In the genomic region with DNA sequence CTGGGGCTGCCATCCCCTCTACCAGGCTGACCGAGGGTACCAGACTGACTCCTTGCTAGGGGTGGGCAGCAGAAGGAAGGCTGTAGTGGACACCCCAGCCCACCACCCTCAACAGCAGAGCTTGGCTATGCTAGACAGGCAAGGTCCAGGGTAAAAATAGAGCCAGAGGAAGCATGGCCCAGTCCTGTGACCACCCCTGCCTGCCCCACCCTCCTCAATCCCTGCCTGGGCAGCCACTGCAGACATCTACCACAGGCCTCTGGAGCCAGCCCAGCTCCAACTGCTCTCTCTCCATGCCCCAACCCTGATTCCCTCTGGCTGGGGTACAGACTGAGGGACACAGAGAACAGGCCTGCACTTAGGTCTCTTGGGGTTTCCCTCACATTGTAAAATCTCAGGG, we compare ENCODE assay signal across 14 cellular contexts. TPM values are rescaled to one million over a fixed set of nuclear protein-coding genes. Genes with fewer than 3 reads are reported as not detected.
DNase-seq lines count a peak whose midpoint lies in the region; ATAC-seq and TF ChIP-seq lines count a peak whose summit lies in the region.
"Had no signal": no experiment of that assay in that cellular context is flagged by ENCODE, and none has a peak within 500 bp of the region (broad histone marks: within the 10 kb centered on the region; RNA-seq: fewer than 3 reads in every experiment).

No MANE protein-coding gene starts in this region.

- H3K9ac ChIP-seq in NT2/D1 (ENCODE audit: insufficient read length, low read depth): peak overlapping the region; percentile 24

- peak overlapping the region; percentile 54 for H3K27ac ChIP-seq in suprapubic skin
- H3K27ac ChIP-seq: C4-2B, PC-9 had no signal

- TF ChIP-seq CTCF in suprapubic skin (IDR thresholded peaks at IDR 0.05): no peak

- intact Hi-C loops in head of caudate nucleus (cut with DNase I): loop anchor here (2.0 kb wide), 1 partner anchor 53 kb away; no protein-coding TSS in a partner anchor

- ATAC-seq in GM19023 (IDR thresholded peaks at IDR 0.05; ENCODE audit: unreplicated experiment): no peak

- TF ChIP-seq EP300 in suprapubic skin (IDR thresholded peaks at IDR 0.05): no peak

- H3K36me3 ChIP-seq in NT2/D1 (ENCODE audit: insufficient read depth, insufficient read length, low read length) (peaks cover 24% of the 10 kb centered on the region), suprapubic skin (peaks cover 1% of the 10 kb centered on the region), H7 (replicated peaks; ENCODE audit: control insufficient read depth, insufficient read depth, low read length) (peaks cover 1% of the 10 kb centered on the region; the same call in 1 of the 2 replicates)

- DNase-seq in NT2/D1 (ENCODE audit: low read depth, low spot score) (no peak), head of caudate nucleus (peak in 24 of 42 donors; percentile 13 to 70 (median 52)), midbrain (lab: John Stamatoyannopoulos, UW) (peak; percentile 47), suprapubic skin (ENCODE audit: low spot score in 2 of 2) (no peak), NCI-H2227 treated with DMSO at 0.1 percent for 48 hours (lab: John Stamatoyannopoulos, UW) (no peak), H7 (no peak), activated gamma-delta T cell treated with Interleukin-2 at 50 U/mL for 16 hours (no peak)
- DNase-seq: activated CD4-positive, alpha-beta T cell treated with anti-CD3 and anti-CD28 coated beads, Interleukin-2, amount 10 ng/mL, durations not matched to agents 24 days and 14 days; NCI-H345; PC-9 had no signal

- H3K9me3 ChIP-seq in NT2/D1 (ENCODE audit: insufficient read depth, low read length) (no peaks in the 10 kb centered on the region), suprapubic skin (no peaks in the 10 kb centered on the region)

- no peak for TF ChIP-seq POLR2A in suprapubic skin (IDR thresholded peaks at IDR 0.05)

- 100% methylated on average over 1 of the region's 1 CpG for WGBS in suprapubic skin

- H3K27me3 ChIP-seq in NT2/D1 (ENCODE audit: insufficient read depth, insufficient read length) (no peaks in the 10 kb centered on the region), suprapubic skin (no peaks in the 10 kb centered on the region), H7 (ENCODE audit: control insufficient read depth, insufficient read depth, low read length) (no peaks in the 10 kb centered on the region)

- H3K4me1 ChIP-seq in NT2/D1 (ENCODE audit: insufficient read depth, insufficient read length): peaks cover 34% of the 10 kb centered on the region
- H3K4me1 ChIP-seq in suprapubic skin: peaks cover 63% of the 10 kb centered on the region

- H3K4me3 ChIP-seq in NT2/D1 (ENCODE audit: insufficient read length, low read depth) (no peak overlapping the region), suprapubic skin (no peak overlapping the region), H7 (ENCODE audit: insufficient read depth, low read depth, low read length) (no peak overlapping the region)
- H3K4me3 ChIP-seq: PC-9 had no signal

RNA-seq across cellular contexts. Expression of a gene that starts 1.7 kb away (rescaled TPM):
- 10 to 100 TPM; 17.9 to 33.2 (median 21.1) TPM for total RNA-seq in suprapubic skin
- total RNA-seq in H7 (2014; rRNA removed; shearing (Covaris generic)): 0.63 and 0.80 TPM in 2 replicates
- total RNA-seq: activated CD4-positive, alpha-beta T cell treated with anti-CD3 and anti-CD28 coated beads, Interleukin-2, amount 10 ng/mL, durations not matched to agents 24 days and 14 days; activated T-helper 1 cell treated with anti-CD3 and anti-CD28 coated beads, Interleukin-12 subunit alpha, Interleukin-12 subunit beta, Interleukin-2, Interleukin-4 antibody, amounts not matched to agents 30 ng/mL and 10 ng/mL and 1 ng/mL, durations not matched to agents 14 hours and 24 hours and 36 hours; T-helper 1 cell treated with Interleukin-12 subunit alpha and Interleukin-12 subunit beta and Interleukin-4 antibody, amounts not matched to agents 30 ng/mL and 1 ng/mL, for 36 hours had no signal

RNA-seq across cellular contexts. Expression of a gene that starts 2.7 kb away (rescaled TPM):
- 10 to 100 TPM; 28.0 to 55.4 (median 43.1) TPM for total RNA-seq in suprapubic skin
- total RNA-seq in H7 (2014; rRNA removed; shearing (Covaris generic)): 80.8 and 93.2 TPM in 2 replicates

RNA-seq across cellular contexts. Expression of a gene that starts 3.9 kb away (rescaled TPM):
- 10 to 100 TPM; 56.8 to 78.1 (median 58.2) TPM for total RNA-seq in suprapubic skin
- total RNA-seq in H7 (2014; rRNA removed; shearing (Covaris generic)): 63.8 and 67.0 TPM in 2 replicates

RNA-seq across cellular contexts. Expression of a gene that starts 13.8 kb away (rescaled TPM):
- 100 to 1,000 TPM; 252 to 555 (median 445) TPM for total RNA-seq in suprapubic skin
- 1.8 and 2.0 TPM in 2 replicates for total RNA-seq in H7 (2014; rRNA removed; shearing (Covaris generic))
- total RNA-seq: activated CD4-positive, alpha-beta T cell treated with anti-CD3 and anti-CD28 coated beads, Interleukin-2, amount 10 ng/mL, durations not matched to agents 24 days and 14 days; T-helper 1 cell treated with Interleukin-12 subunit alpha and Interleukin-12 subunit beta and Interleukin-4 antibody, amounts not matched to agents 30 ng/mL and 1 ng/mL, for 36 hours had no signal

RNA-seq across cellular contexts. Expression of a gene that starts 17.0 kb away (rescaled TPM):
- 100 to 1,000 TPM; 133 to 668 (median 414) TPM for total RNA-seq in suprapubic skin
- 34.5 and 89.0 TPM in 2 replicates for total RNA-seq in H7 (2014; rRNA removed; shearing (Covaris generic))
- total RNA-seq: activated CD4-positive, alpha-beta T cell treated with anti-CD3 and anti-CD28 coated beads, Interleukin-2, amount 10 ng/mL, durations not matched to agents 24 days and 14 days; activated T-helper 1 cell treated with anti-CD3 and anti-CD28 coated beads, Interleukin-12 subunit alpha, Interleukin-12 subunit beta, Interleukin-2, Interleukin-4 antibody, amounts not matched to agents 30 ng/mL and 10 ng/mL and 1 ng/mL, durations not matched to agents 14 hours and 24 hours and 36 hours; T-helper 1 cell treated with Interleukin-12 subunit alpha and Interleukin-12 subunit beta and Interleukin-4 antibody, amounts not matched to agents 30 ng/mL and 1 ng/mL, for 36 hours had no signal

Comparison
In these comparisons a context has a peak if more than half of its experiments do, and no peak if none do; other contexts are left out.
1. DNase-seq: peak in head of caudate nucleus (24 of 42) and midbrain (single experiment); none in NT2/D1 (single experiment), suprapubic skin (0 of 2), NCI-H2227 treated with DMSO at 0.1 percent for 48 hours (single experiment), H7 (single experiment) and activated gamma-delta T cell treated with Interleukin-2 at 50 U/mL for 16 hours (single experiment).
2. RNA of a gene that starts 1.7 kb away (total RNA-seq): 17.9 to 33.2 TPM in suprapubic skin; 0.63 to 0.80 TPM in H7; every median in the first group is over 10 times any median in the second.